ENCODE assay signal across 1 cellular context in the genomic region with DNA sequence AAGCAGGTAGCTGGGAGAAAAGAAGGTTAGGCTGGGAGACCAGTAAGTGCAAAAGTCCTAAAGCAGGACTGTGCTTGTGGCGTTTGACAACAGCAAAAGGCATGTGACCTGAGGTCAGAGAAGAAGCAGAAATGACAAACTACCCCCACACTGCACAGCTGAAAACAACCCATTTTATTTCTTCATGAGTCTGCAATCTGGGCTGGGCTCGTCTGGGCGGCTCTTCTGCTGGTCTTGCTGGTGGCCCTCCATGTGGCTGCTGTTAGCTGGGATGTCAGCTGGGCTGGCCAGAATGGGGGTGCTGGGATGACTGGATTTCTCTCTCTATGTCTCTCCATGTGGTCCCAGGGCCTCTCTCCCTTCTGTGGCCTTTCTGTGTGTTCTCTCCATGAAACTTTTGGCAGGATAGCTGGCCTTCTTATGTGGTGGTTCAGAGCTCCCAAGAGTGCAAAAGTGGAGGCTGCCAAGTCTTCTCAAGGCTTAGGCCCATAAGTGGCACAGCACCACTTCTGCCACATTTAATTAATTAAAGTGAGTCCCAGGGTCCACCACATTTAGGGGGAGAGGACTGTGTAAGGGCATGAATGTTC.
TF ChIP-seq lines count a peak whose summit lies in the region.

No MANE protein-coding gene starts in this region.

TF ChIP-seq in WTC11, 78 proteins besides CTCF, POLR2A, EP300 and RAD21 (continued from another document):
- TF ChIP-seq, protein P1, sequence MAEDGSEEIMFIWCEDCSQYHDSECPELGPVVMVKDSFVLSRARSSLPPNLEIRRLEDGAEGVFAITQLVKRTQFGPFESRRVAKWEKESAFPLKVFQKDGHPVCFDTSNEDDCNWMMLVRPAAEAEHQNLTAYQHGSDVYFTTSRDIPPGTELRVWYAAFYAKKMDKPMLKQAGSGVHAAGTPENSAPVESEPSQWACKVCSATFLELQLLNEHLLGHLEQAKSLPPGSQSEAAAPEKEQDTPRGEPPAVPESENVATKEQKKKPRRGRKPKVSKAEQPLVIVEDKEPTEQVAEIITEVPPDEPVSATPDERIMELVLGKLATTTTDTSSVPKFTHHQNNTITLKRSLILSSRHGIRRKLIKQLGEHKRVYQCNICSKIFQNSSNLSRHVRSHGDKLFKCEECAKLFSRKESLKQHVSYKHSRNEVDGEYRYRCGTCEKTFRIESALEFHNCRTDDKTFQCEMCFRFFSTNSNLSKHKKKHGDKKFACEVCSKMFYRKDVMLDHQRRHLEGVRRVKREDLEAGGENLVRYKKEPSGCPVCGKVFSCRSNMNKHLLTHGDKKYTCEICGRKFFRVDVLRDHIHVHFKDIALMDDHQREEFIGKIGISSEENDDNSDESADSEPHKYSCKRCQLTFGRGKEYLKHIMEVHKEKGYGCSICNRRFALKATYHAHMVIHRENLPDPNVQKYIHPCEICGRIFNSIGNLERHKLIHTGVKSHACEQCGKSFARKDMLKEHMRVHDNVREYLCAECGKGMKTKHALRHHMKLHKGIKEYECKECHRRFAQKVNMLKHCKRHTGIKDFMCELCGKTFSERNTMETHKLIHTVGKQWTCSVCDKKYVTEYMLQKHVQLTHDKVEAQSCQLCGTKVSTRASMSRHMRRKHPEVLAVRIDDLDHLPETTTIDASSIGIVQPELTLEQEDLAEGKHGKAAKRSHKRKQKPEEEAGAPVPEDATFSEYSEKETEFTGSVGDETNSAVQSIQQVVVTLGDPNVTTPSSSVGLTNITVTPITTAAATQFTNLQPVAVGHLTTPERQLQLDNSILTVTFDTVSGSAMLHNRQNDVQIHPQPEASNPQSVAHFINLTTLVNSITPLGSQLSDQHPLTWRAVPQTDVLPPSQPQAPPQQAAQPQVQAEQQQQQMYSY (CRISPR knock-in tag; IDR thresholded peaks at IDR 0.05): no peak
- TF ChIP-seq JAZF1 (CRISPR knock-in tag; IDR thresholded peaks at IDR 0.05): no peak
- TF ChIP-seq, protein P2, sequence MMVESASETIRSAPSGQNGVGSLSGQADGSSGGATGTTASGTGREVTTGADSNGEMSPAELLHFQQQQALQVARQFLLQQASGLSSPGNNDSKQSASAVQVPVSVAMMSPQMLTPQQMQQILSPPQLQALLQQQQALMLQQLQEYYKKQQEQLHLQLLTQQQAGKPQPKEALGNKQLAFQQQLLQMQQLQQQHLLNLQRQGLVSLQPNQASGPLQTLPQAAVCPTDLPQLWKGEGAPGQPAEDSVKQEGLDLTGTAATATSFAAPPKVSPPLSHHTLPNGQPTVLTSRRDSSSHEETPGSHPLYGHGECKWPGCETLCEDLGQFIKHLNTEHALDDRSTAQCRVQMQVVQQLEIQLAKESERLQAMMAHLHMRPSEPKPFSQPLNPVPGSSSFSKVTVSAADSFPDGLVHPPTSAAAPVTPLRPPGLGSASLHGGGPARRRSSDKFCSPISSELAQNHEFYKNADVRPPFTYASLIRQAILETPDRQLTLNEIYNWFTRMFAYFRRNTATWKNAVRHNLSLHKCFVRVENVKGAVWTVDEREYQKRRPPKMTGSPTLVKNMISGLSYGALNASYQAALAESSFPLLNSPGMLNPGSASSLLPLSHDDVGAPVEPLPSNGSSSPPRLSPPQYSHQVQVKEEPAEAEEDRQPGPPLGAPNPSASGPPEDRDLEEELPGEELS (CRISPR knock-in tag; IDR thresholded peaks at IDR 0.05): no peak
- no peak for TF ChIP-seq SP1 (CRISPR knock-in tag; conservative IDR thresholded peaks at IDR 0.05)
- no peak for TF ChIP-seq GTF2I (CRISPR knock-in tag; conservative IDR thresholded peaks at IDR 0.05)
